Comparison of ENCODE assay signal across 7 cellular contexts in genomic region chr20:54155736-54156317, GRCh38.
"Had no signal": no experiment of that assay in that cellular context is flagged by ENCODE, and none has a peak within 500 bp of the region (broad histone marks: within the 10 kb centered on the region; RNA-seq: fewer than 3 reads in every experiment).

No MANE protein-coding gene starts in this region.

- FAIRE-seq: G401.6, GM12891, GM12892, GM18507, GM19239 had no signal

- DNase-seq: GDM1, GF-D8 had no signal
